In genomic region chr11:67607507-67607906, GRCh38 we compare ENCODE assay signal across 1 cellular context.
TF ChIP-seq lines count a peak whose summit lies in the region.

No MANE protein-coding gene starts in this region.

TF ChIP-seq in WTC11, 78 proteins besides CTCF, POLR2A, EP300 and RAD21 (continued from another document):
- TF ChIP-seq, protein P1, sequence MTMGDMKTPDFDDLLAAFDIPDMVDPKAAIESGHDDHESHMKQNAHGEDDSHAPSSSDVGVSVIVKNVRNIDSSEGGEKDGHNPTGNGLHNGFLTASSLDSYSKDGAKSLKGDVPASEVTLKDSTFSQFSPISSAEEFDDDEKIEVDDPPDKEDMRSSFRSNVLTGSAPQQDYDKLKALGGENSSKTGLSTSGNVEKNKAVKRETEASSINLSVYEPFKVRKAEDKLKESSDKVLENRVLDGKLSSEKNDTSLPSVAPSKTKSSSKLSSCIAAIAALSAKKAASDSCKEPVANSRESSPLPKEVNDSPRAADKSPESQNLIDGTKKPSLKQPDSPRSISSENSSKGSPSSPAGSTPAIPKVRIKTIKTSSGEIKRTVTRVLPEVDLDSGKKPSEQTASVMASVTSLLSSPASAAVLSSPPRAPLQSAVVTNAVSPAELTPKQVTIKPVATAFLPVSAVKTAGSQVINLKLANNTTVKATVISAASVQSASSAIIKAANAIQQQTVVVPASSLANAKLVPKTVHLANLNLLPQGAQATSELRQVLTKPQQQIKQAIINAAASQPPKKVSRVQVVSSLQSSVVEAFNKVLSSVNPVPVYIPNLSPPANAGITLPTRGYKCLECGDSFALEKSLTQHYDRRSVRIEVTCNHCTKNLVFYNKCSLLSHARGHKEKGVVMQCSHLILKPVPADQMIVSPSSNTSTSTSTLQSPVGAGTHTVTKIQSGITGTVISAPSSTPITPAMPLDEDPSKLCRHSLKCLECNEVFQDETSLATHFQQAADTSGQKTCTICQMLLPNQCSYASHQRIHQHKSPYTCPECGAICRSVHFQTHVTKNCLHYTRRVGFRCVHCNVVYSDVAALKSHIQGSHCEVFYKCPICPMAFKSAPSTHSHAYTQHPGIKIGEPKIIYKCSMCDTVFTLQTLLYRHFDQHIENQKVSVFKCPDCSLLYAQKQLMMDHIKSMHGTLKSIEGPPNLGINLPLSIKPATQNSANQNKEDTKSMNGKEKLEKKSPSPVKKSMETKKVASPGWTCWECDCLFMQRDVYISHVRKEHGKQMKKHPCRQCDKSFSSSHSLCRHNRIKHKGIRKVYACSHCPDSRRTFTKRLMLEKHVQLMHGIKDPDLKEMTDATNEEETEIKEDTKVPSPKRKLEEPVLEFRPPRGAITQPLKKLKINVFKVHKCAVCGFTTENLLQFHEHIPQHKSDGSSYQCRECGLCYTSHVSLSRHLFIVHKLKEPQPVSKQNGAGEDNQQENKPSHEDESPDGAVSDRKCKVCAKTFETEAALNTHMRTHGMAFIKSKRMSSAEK (CRISPR knock-in tag; IDR thresholded peaks at IDR 0.05; ENCODE audit: borderline replicate concordance), result no peak
